ENCODE assay signal across 22 cellular contexts in the genomic region with DNA sequence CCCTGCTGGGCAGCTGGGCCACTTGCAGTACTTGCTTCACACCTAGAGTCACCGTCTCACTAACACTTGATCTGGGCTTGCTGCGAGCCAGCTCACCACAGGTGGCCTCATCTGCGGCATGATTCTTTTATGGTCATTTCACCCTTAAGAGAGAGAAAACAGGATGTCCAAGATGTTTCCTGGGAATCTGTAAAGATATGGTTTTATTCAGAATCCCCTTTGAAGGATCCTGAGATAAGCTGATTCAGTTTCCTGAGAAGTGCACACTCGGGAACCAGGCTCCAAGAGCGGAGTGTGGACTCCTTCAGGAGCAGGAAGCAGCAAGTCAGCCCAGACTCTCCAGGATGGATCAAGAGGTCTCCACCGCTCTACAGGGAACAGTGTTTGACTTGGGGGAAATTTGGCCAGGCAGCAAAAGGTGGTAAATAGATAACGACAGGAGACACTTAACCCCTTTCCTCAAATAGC. TPM values are rescaled to one million over a fixed set of nuclear protein-coding genes. Genes with fewer than 3 reads are reported as not detected.
DNase-seq lines count a peak whose midpoint lies in the region; ATAC-seq and TF ChIP-seq lines count a peak whose summit lies in the region.
"Had no signal": no experiment of that assay in that cellular context is flagged by ENCODE, and none has a peak within 500 bp of the region (broad histone marks: within the 10 kb centered on the region; RNA-seq: fewer than 3 reads in every experiment).

No MANE protein-coding gene starts in this region.

- no peaks in the 10 kb centered on the region for H3K9me3 ChIP-seq in CD8-positive, alpha-beta memory T cell (ENCODE audit: low read length)
- H3K9me3 ChIP-seq: adrenal gland, BLaER1, left ventricle myocardium inferior, transverse colon had no signal

- H3K4me1 Mint-ChIP-seq in CD8-positive, alpha-beta memory T cell = peaks cover 25 to 35% (median 31%) of the 10 kb centered on the region in 3 donors
- peaks cover 20% of the 10 kb centered on the region for H3K4me1 Mint-ChIP-seq in glutamatergic neuron (ENCODE audit: low read depth, unreplicated experiment)

- no peak for ATAC-seq in HG02759 (IDR thresholded peaks at IDR 0.05; ENCODE audit: unreplicated experiment)

- no peaks in the 10 kb centered on the region for H3K9me3 Mint-ChIP-seq in CD8-positive, alpha-beta memory T cell
- H3K9me3 Mint-ChIP-seq in glutamatergic neuron (ENCODE audit: unreplicated experiment) = no peaks in the 10 kb centered on the region
- H3K9me3 Mint-ChIP-seq: H9 had no signal

- no peak overlapping the region for H3K4me3 ChIP-seq in CD8-positive, alpha-beta memory T cell (ENCODE audit: low read length)
- H3K4me3 ChIP-seq: adrenal gland, BLaER1, left ventricle myocardium inferior, smooth muscle cell, transverse colon had no signal

- no peak for TF ChIP-seq CTCF in glutamatergic neuron (IDR thresholded peaks at IDR 0.05; ENCODE audit: partially characterized antibody, unreplicated experiment)

- DNase-seq in NCI-H1092 treated with DMSO at 0.1 percent for 48 hours (lab: John Stamatoyannopoulos, UW) (peak; percentile 13), NCI-H1092 (lab: John Stamatoyannopoulos, UW) (no peak), NCI-H510A (lab: John Stamatoyannopoulos, UW) (peak; percentile 48), glutamatergic neuron (no peak), middle frontal gyrus (ENCODE audit: extremely low spot score, low spot score) (no peak), mucosa of gallbladder (ENCODE audit: low spot score) (no peak)
- no peak for DNase-seq in CD8-positive, alpha-beta memory T cell
- DNase-seq: activated CD4-positive, CD25-positive, alpha-beta regulatory T cell treated with anti-CD3 and anti-CD28 coated beads, Interleukin-2, amount 50 U/mL, for 72 hours; adrenal gland; caudate nucleus; H9; left ventricle myocardium inferior; Right ventricle myocardium superior; stimulated activated naive CD4-positive, alpha-beta T cell; transverse colon had no signal

- CTCF ChIA-PET in CD8-positive, alpha-beta memory T cell (lab: Charles Lee) = no interaction called here

- H3K27ac Mint-ChIP-seq in CD8-positive, alpha-beta memory T cell = peak overlapping the region in 2 of 8 donors; percentile 30 to 69
- peak overlapping the region; percentile 4 for H3K27ac Mint-ChIP-seq in glutamatergic neuron (ENCODE audit: unreplicated experiment)

- H3K4me3 Mint-ChIP-seq in CD8-positive, alpha-beta memory T cell = peak overlapping the region in 4 of 7 donors; percentile 6 to 35 (median 32)
- H3K4me3 Mint-ChIP-seq in glutamatergic neuron (ENCODE audit: unreplicated experiment) = peak overlapping the region; percentile 16
- H3K4me3 Mint-ChIP-seq: H9 had no signal

- no peaks in the 10 kb centered on the region for H3K4me1 ChIP-seq in CD8-positive, alpha-beta memory T cell (ENCODE audit: insufficient read depth, low read length)
- H3K4me1 ChIP-seq: adrenal gland, transverse colon had no signal

- POLR2A ChIA-PET in CD8-positive, alpha-beta memory T cell (lab: Charles Lee) = no interaction called here

- H3K27me3 Mint-ChIP-seq in CD8-positive, alpha-beta memory T cell = peaks cover 0 to 4% of the 10 kb centered on the region in 2 donors
- H3K27me3 Mint-ChIP-seq in glutamatergic neuron (ENCODE audit: unreplicated experiment) = peaks cover 1% of the 10 kb centered on the region

- no peaks in the 10 kb centered on the region for H3K36me3 Mint-ChIP-seq in CD8-positive, alpha-beta memory T cell
- H3K36me3 Mint-ChIP-seq in glutamatergic neuron (ENCODE audit: unreplicated experiment) = no peaks in the 10 kb centered on the region

- no peaks in the 10 kb centered on the region for H3K27me3 ChIP-seq in CD8-positive, alpha-beta memory T cell (ENCODE audit: insufficient read depth, low read length, poor library complexity, severe bottlenecking)
- H3K27me3 ChIP-seq: adrenal gland, BLaER1, transverse colon had no signal

- H3K27ac ChIP-seq in CD8-positive, alpha-beta memory T cell (ENCODE audit: low read depth, low read length) = no peak overlapping the region
- H3K27ac ChIP-seq: 22Rv1, adrenal gland, BLaER1, left ventricle myocardium inferior, transverse colon had no signal

- H3K36me3 ChIP-seq in CD8-positive, alpha-beta memory T cell (ENCODE audit: insufficient read depth, low read length) = no peaks in the 10 kb centered on the region
- H3K36me3 ChIP-seq: adrenal gland had no signal

RNA-seq across cellular contexts. Expression of gene TP53AIP1, which starts 21.8 kb away (rescaled TPM):
- not detected for total RNA-seq in CD8-positive, alpha-beta memory T cell
- not detected for polyA plus RNA-seq in CD8-positive, alpha-beta memory T cell
- total RNA-seq in glutamatergic neuron (ENCODE audit: unreplicated experiment) (0.34 TPM), mucosa of gallbladder (not detected)
- total RNA-seq: fibroblast of villous mesenchyme; H9; left ventricle myocardium inferior; posterior vena cava; Right ventricle myocardium superior; T-helper 2 cell treated with Interferon-gamma antibody and Interleukin-4, amounts not matched to agents 100 ng/mL and 5 ng/mL, for 36 hours had no signal

Comparison
In these comparisons a context has a peak if more than half of its experiments do, and no peak if none do; other contexts are left out.
1. DNase-seq: peak in NCI-H1092 treated with DMSO at 0.1 percent for 48 hours (single experiment) and NCI-H510A (single experiment); none in NCI-H1092 (single experiment), CD8-positive, alpha-beta memory T cell (0 of 5), glutamatergic neuron (single experiment), middle frontal gyrus (single experiment) and mucosa of gallbladder (single experiment).